In genomic region chr3:188853896-188854295, GRCh38 we compare ENCODE assay signal across 16 cellular contexts.
DNase-seq lines count a peak whose midpoint lies in the region; ATAC-seq and TF ChIP-seq lines count a peak whose summit lies in the region.
"Had no signal": no experiment of that assay in that cellular context is flagged by ENCODE, and none has a peak within 500 bp of the region (broad histone marks: within the 10 kb centered on the region; RNA-seq: fewer than 3 reads in every experiment).

No MANE protein-coding gene starts in this region.

- CTCF ChIA-PET in Caco-2 (lab: Charles Lee) = interaction anchor here (0.7 kb wide), 1 partner anchor 107 kb away, joined by 4 read pairs; no protein-coding TSS in a partner anchor

- H3K9ac ChIP-seq in skeletal muscle tissue (ENCODE audit: low read depth in 1 of 3, low read length in 3 of 3) = no peak overlapping the region

- DNase-seq in Caco-2 (no peak), cardiac fibroblast (ENCODE audit: low read depth in 2 of 2) (peak; percentile 67 to 72), left ventricle myocardium inferior (no peak), cerebellar cortex (ENCODE audit: low spot score) (no peak), NCI-H748 treated with DMSO at 0.1 percent for 48 hours (lab: John Stamatoyannopoulos, UW) (no peak)
- DNase-seq: activated CD4-positive, alpha-beta memory T cell treated with anti-CD3 and anti-CD28 coated beads for 36 hours; activated naive CD4-positive, alpha-beta T cell; AML-193; left colon; NCI-H1417 treated with DMSO at 0.1 percent for 48 hours; stimulated activated CD4-positive, alpha-beta T cell treated with anti-CD3 and anti-CD28 coated beads, Interleukin-15, amount 100 ng/mL, for 24 hours had no signal

- no peak for TF ChIP-seq CTCF in Caco-2 (IDR thresholded peaks at IDR 0.05; ENCODE audit: insufficient read depth in 1 of 2, low read depth in 1 of 2, low read length in 1 of 2, severe bottlenecking in 1 of 2, unreplicated experiment in 1 of 2)
- TF ChIP-seq CTCF in cardiac fibroblast (IDR thresholded peaks at IDR 0.05; ENCODE audit: low read depth, low read length) = no peak
- no peak for TF ChIP-seq CTCF in left ventricle myocardium inferior (IDR thresholded peaks at IDR 0.05; ENCODE audit: borderline replicate concordance)

- H3K27ac Mint-ChIP-seq in Caco-2 (ENCODE audit: unreplicated experiment) = peak overlapping the region; percentile 14
- H3K27ac Mint-ChIP-seq: activated CD4-positive, alpha-beta memory T cell treated with anti-CD3 and anti-CD28 coated beads for 36 hours; T-helper 2 cell treated with Interferon-gamma antibody and Interleukin-4, amounts not matched to agents 5 μg/mL and 100 μg/mL, for 36 hours had no signal

- no TSS peak for BruUV-seq in Caco-2 (replicated peaks; lab: Mats Ljungman, UMichigan)

- H3K4me1 Mint-ChIP-seq in Caco-2 (ENCODE audit: low read depth, unreplicated experiment) = peaks cover 15% of the 10 kb centered on the region

- no peaks in the 10 kb centered on the region for H3K9me3 Mint-ChIP-seq in Caco-2 (ENCODE audit: unreplicated experiment)
- H3K9me3 Mint-ChIP-seq: activated CD4-positive, alpha-beta memory T cell treated with anti-CD3 and anti-CD28 coated beads for 36 hours; T-helper 2 cell treated with Interferon-gamma antibody and Interleukin-4, amounts not matched to agents 5 μg/mL and 100 μg/mL, for 36 hours had no signal

- no peak overlapping the region for H3K4me3 Mint-ChIP-seq in Caco-2 (ENCODE audit: unreplicated experiment)
- H3K4me3 Mint-ChIP-seq: activated CD4-positive, alpha-beta memory T cell treated with anti-CD3 and anti-CD28 coated beads for 36 hours; T-helper 2 cell treated with Interferon-gamma antibody and Interleukin-4, amounts not matched to agents 5 μg/mL and 100 μg/mL, for 36 hours had no signal

- H3K4me1 ChIP-seq in Caco-2 (no peaks in the 10 kb centered on the region), left ventricle myocardium inferior (peaks cover 26% of the 10 kb centered on the region), skeletal muscle tissue (ENCODE audit: control insufficient read depth in 3 of 3, insufficient read depth in 3 of 3, low read length in 3 of 3) (peaks cover 7 to 9% (median 8%) of the 10 kb centered on the region in 3 donors)

- intact Hi-C loops in Caco-2 (cut with micrococcal nuclease; ENCODE audit: unreplicated experiment) = no loop called here
- intact Hi-C loops in left ventricle myocardium inferior (cut with micrococcal nuclease) = no loop called here

- ATAC-seq in GM18511 (IDR thresholded peaks at IDR 0.05; ENCODE audit: unreplicated experiment) (no peak), HG03135 (IDR thresholded peaks at IDR 0.05; ENCODE audit: unreplicated experiment) (no peak)
- ATAC-seq: K562, left colon had no signal

- H3K27me3 ChIP-seq in Caco-2 (replicated peaks; ENCODE audit: control insufficient read depth, insufficient read depth, low read length) (no peaks in the 10 kb centered on the region), left ventricle myocardium inferior (ENCODE audit: low read depth) (no peaks in the 10 kb centered on the region), skeletal muscle tissue (ENCODE audit: control insufficient read depth in 3 of 3, insufficient read depth in 3 of 3, low read length in 3 of 3) (no peaks in the 10 kb centered on the region)

- H3K27ac ChIP-seq in left ventricle myocardium inferior (replicated peaks) = peak overlapping the region; percentile 67
- peak overlapping the region; percentile 19 for H3K27ac ChIP-seq in skeletal muscle tissue (ENCODE audit: low read depth, low read length)

- POLR2A ChIA-PET in Caco-2 (lab: Charles Lee) = no interaction called here

- peaks cover 11% of the 10 kb centered on the region for H3K36me3 Mint-ChIP-seq in Caco-2 (ENCODE audit: insufficient read depth, unreplicated experiment)
- H3K36me3 Mint-ChIP-seq: activated CD4-positive, alpha-beta memory T cell treated with anti-CD3 and anti-CD28 coated beads for 36 hours had no signal

- H3K36me3 ChIP-seq in Caco-2 (ENCODE audit: control insufficient read depth, insufficient read depth, low read length) = no peaks in the 10 kb centered on the region
- H3K36me3 ChIP-seq in left ventricle myocardium inferior = no peaks in the 10 kb centered on the region
- H3K36me3 ChIP-seq in skeletal muscle tissue (ENCODE audit: control insufficient read depth in 3 of 3, insufficient read depth in 3 of 3, low read length in 3 of 3) = no peaks in the 10 kb centered on the region

- H3K27me3 Mint-ChIP-seq in Caco-2 (ENCODE audit: insufficient read depth, unreplicated experiment) = no peaks in the 10 kb centered on the region
- H3K27me3 Mint-ChIP-seq: activated CD4-positive, alpha-beta memory T cell treated with anti-CD3 and anti-CD28 coated beads for 36 hours had no signal

- H3K9me3 ChIP-seq in Caco-2 (no peaks in the 10 kb centered on the region), left ventricle myocardium inferior (replicated peaks) (no peaks in the 10 kb centered on the region), skeletal muscle tissue (ENCODE audit: control insufficient read depth in 3 of 3, low read length in 3 of 3) (no peaks in the 10 kb centered on the region)

- no peak overlapping the region for H3K4me3 ChIP-seq in Caco-2 (ENCODE audit: low read depth, low read length)
- no peak overlapping the region for H3K4me3 ChIP-seq in cardiac fibroblast (replicated peaks in 1 of 2; ENCODE audit: low read depth in 2 of 2, low read length in 2 of 2)
- H3K4me3 ChIP-seq in left ventricle myocardium inferior = no peak overlapping the region
- no peak overlapping the region for H3K4me3 ChIP-seq in skeletal muscle tissue (ENCODE audit: low read length in 3 of 3)
- H3K4me3 ChIP-seq: K562 had no signal

Comparison
In these comparisons a context has a peak if more than half of its experiments do, and no peak if none do; other contexts are left out.
1. DNase-seq: peak in cardiac fibroblast (2 of 2); none in Caco-2 (0 of 2), left ventricle myocardium inferior (single experiment), cerebellar cortex (single experiment) and NCI-H748 treated with DMSO at 0.1 percent for 48 hours (single experiment).